14 cellular contexts compared by ENCODE assay signal in the genomic region with DNA sequence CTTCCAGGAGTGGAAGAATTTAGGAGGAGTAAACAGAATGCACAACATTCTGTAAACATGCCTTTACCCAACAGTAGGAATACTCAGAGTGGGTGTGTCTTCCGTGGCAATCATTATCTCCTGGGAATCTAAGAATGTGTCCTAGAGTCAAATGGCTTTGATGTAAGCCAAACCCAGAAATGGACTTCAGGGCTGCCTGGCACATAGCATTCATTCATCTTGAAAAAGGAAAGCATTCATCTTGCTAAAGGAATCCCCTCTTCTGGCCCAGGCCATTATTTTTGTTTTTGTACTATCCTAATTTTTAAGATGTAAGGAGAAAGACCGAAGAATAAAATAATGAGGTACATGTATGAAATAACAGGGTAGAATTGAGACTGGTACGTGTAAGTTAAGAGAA. TPM values are rescaled to one million over a fixed set of nuclear protein-coding genes. Genes with fewer than 3 reads are reported as not detected.
DNase-seq lines count a peak whose midpoint lies in the region; ATAC-seq, FAIRE-seq and TF ChIP-seq lines count a peak whose summit lies in the region.
"Not testable (repeated sequence)": the region's sequence is repeated elsewhere in the genome, so short reads cannot be mapped to it uniquely, and the experiment has no call there.
"Had no signal": no experiment of that assay in that cellular context is flagged by ENCODE, and none has a peak within 500 bp of the region (broad histone marks: within the 10 kb centered on the region; RNA-seq: fewer than 3 reads in every experiment).

No MANE protein-coding gene starts in this region.

- H3F3A ChIP-seq in PC-3 (ENCODE audit: low read length, unreplicated experiment): not testable (repeated sequence)

- not testable (repeated sequence) for H3K27me3 ChIP-seq in PC-3 (ENCODE audit: low read length); RWPE2 (ENCODE audit: insufficient read depth, poor library complexity, severe bottlenecking); trophoblast cell (ENCODE audit: insufficient read depth, low read length)

- H3K4me2 ChIP-seq in A549: peak overlapping the region; percentile 61
- H3K4me2 ChIP-seq in PC-3 (ENCODE audit: low read length): peak overlapping the region; percentile 51; the same call in 1 of the 2 replicates
- not testable (repeated sequence) for H3K4me2 ChIP-seq in trophoblast cell (ENCODE audit: low read length)

- H3K4me1 ChIP-seq in A549 (peaks cover 43% of the 10 kb centered on the region), PC-3 (ENCODE audit: insufficient read depth, low read length) (peaks cover 22% of the 10 kb centered on the region), RWPE2 (ENCODE audit: insufficient read depth, poor library complexity, severe bottlenecking) (peaks cover 32% of the 10 kb centered on the region)
- not testable (repeated sequence) for H3K4me1 ChIP-seq in mesodermal cell (ENCODE audit: control insufficient read depth, insufficient read depth, low read length, poor library complexity, severe bottlenecking); trophoblast cell (ENCODE audit: control insufficient read depth in 1 of 2, insufficient read depth in 2 of 2, low read length in 2 of 2)

- not testable (repeated sequence) for H3K14ac ChIP-seq in trophoblast cell (ENCODE audit: low read length)

- H3K36me3 ChIP-seq in PC-3 (ENCODE audit: low read depth, low read length); RWPE2 (ENCODE audit: low read depth); mesodermal cell (ENCODE audit: control insufficient read depth, insufficient read depth, low read length); trophoblast cell (ENCODE audit: control insufficient read depth in 1 of 2, insufficient read depth in 2 of 2, low read length in 2 of 2): not testable (repeated sequence)

- not testable (repeated sequence) for H3K9me3 Mint-ChIP-seq in Calu3 (ENCODE audit: low read depth, unreplicated experiment); HFFc6; MCF 10A (ENCODE audit: unreplicated experiment)

- FAIRE-seq in A549 (lab: Jason Lieb, UNC): not testable (repeated sequence)

- not testable (repeated sequence) for H3K79me1 ChIP-seq in trophoblast cell (ENCODE audit: low read length)

- H4K8ac ChIP-seq in trophoblast cell (ENCODE audit: low read depth, low read length): not testable (repeated sequence)

- H3K36me3 Mint-ChIP-seq in Calu3 (ENCODE audit: insufficient read depth, unreplicated experiment); MCF 10A (ENCODE audit: insufficient read depth, unreplicated experiment): not testable (repeated sequence)
- peaks cover 23% of the 10 kb centered on the region for H3K36me3 Mint-ChIP-seq in HFFc6 (ENCODE audit: low read depth)

- H2AFZ ChIP-seq in PC-3 (ENCODE audit: low read length); trophoblast cell (ENCODE audit: insufficient read depth, low read length, poor library complexity): not testable (repeated sequence)

- DNase-seq in A549 (ENCODE audit: low read depth in 1 of 2, low spot score in 1 of 2): peak in 1 of 2 experiments; percentile 23
- DNase-seq in Calu3; HFFc6; PC-3; RWPE2 (ENCODE audit: low spot score); MCF 10A (ENCODE audit: unreplicated experiment): not testable (repeated sequence)
- peak; percentile 7 to 61 for DNase-seq in trophoblast cell

- not testable (repeated sequence) for H3K4ac ChIP-seq in trophoblast cell (ENCODE audit: low read depth, low read length)

- not testable (repeated sequence) for H4K20me1 ChIP-seq in PC-3 (ENCODE audit: low read length)

- not testable (repeated sequence) for H3K4me3 ChIP-seq in A549; PC-3 (ENCODE audit: low read length); RWPE2 (ENCODE audit: severe bottlenecking); mesodermal cell (ENCODE audit: extremely low read depth, insufficient read depth, low read length, poor library complexity, severe bottlenecking); trophoblast cell (ENCODE audit: low read depth, low read length)

- CTCF ChIA-PET in A549 (lab: Yijun Ruan, JAX); Calu3 (lab: Charles Lee); PC-3 (lab: Charles Lee); MCF 10A (lab: Yijun Ruan, JAX): not testable (repeated sequence)

- BruUV-seq in Calu3 (replicated peaks; lab: Mats Ljungman, UMichigan); MCF 10A (replicated peaks; lab: Mats Ljungman, UMichigan): not testable (repeated sequence)
- TSS peak; percentile 55 for BruUV-seq in PC-3 (replicated peaks; lab: Mats Ljungman, UMichigan)

- TF ChIP-seq RAD21 in A549 (conservative IDR thresholded peaks at IDR 0.05 in 1 of 2, IDR thresholded peaks at IDR 0.05 in 1 of 2): not testable (repeated sequence)

- H2BK12ac ChIP-seq in trophoblast cell (ENCODE audit: low read length): not testable (repeated sequence)

- not testable (repeated sequence) for H3K18ac ChIP-seq in trophoblast cell (ENCODE audit: low read length)

- not testable (repeated sequence) for H3K9ac ChIP-seq in PC-3 (ENCODE audit: low read length); trophoblast cell (ENCODE audit: low read length)

- H2BK5ac ChIP-seq in trophoblast cell (ENCODE audit: low read depth, low read length, poor library complexity): not testable (repeated sequence)

- not testable (repeated sequence) for H3K4me3 Mint-ChIP-seq in Calu3 (ENCODE audit: low read depth, unreplicated experiment); HFFc6; MCF 10A (ENCODE audit: unreplicated experiment)

- POLR2A ChIA-PET in A549 (lab: Yijun Ruan, JAX); MCF 10A (lab: Yijun Ruan, JAX): not testable (repeated sequence)
- POLR2A ChIA-PET in PC-3 (lab: Charles Lee; ENCODE audit: unreplicated experiment): interaction anchor here (0.7 kb wide), 1 partner anchor 465 kb away, joined by 3 read pairs; no protein-coding TSS in a partner anchor

- intact Hi-C loops in Calu3 (cut with micrococcal nuclease; ENCODE audit: unreplicated experiment); PC-3 (cut with micrococcal nuclease); MCF 10A (cut with micrococcal nuclease): not testable (repeated sequence)

- H4K12ac ChIP-seq in trophoblast cell (ENCODE audit: low read depth, low read length): not testable (repeated sequence)

- H3K4me1 Mint-ChIP-seq in Calu3 (ENCODE audit: low read depth, unreplicated experiment) (peaks cover 50% of the 10 kb centered on the region), HFFc6 (ENCODE audit: low read depth) (peaks cover 68% of the 10 kb centered on the region), MCF 10A (ENCODE audit: insufficient read depth, unreplicated experiment) (peaks cover 31% of the 10 kb centered on the region)

- H2AK5ac ChIP-seq in trophoblast cell (ENCODE audit: low read length): not testable (repeated sequence)

- not testable (repeated sequence) for H3K9me3 ChIP-seq in A549; PC-3 (ENCODE audit: low read length); RWPE2 (ENCODE audit: severe bottlenecking); mesodermal cell (ENCODE audit: control insufficient read depth, low read length); trophoblast cell (ENCODE audit: insufficient read depth, low read depth, low read length)

- H3K27ac ChIP-seq in A549: peak overlapping the region; percentile 67 to 82; a peak in 5 of 6 replicates
- H3K27ac ChIP-seq in PC-3 (ENCODE audit: low read length): peak overlapping the region; percentile 74
- peak overlapping the region; percentile 83 for H3K27ac ChIP-seq in RWPE2 (ENCODE audit: poor library complexity, severe bottlenecking)
- H3K27ac ChIP-seq in mesodermal cell (ENCODE audit: low read depth, low read length, severe bottlenecking): peak overlapping the region; percentile 74
- not testable (repeated sequence) for H3K27ac ChIP-seq in trophoblast cell (ENCODE audit: low read depth, low read length)

- not testable (repeated sequence) for H3K27me3 Mint-ChIP-seq in Calu3 (ENCODE audit: unreplicated experiment); HFFc6 (ENCODE audit: insufficient read depth); MCF 10A (ENCODE audit: insufficient read depth, unreplicated experiment)

- H3K27ac Mint-ChIP-seq in Calu3 (ENCODE audit: unreplicated experiment): peak overlapping the region; percentile 32
- H3K27ac Mint-ChIP-seq in HFFc6: peak overlapping the region; percentile 68
- peak overlapping the region; percentile 55 for H3K27ac Mint-ChIP-seq in MCF 10A (ENCODE audit: low read depth, unreplicated experiment)

- H3K79me2 ChIP-seq in PC-3 (ENCODE audit: low read length); trophoblast cell (ENCODE audit: control insufficient read depth, insufficient read depth, low read length, poor library complexity): not testable (repeated sequence)

- H2BK120ac ChIP-seq in trophoblast cell (ENCODE audit: insufficient read depth, low read length, poor library complexity): not testable (repeated sequence)

- ATAC-seq in A549; PC-3; RWPE2 (ENCODE audit: low read depth): not testable (repeated sequence)

- TF ChIP-seq POLR2A in A549 (IDR thresholded peaks at IDR 0.05; ENCODE audit: low read length): not testable (repeated sequence)

- not testable (repeated sequence) for H3K23ac ChIP-seq in trophoblast cell (ENCODE audit: low read length)

- TF ChIP-seq EP300 in A549 (IDR thresholded peaks at IDR 0.05): not testable (repeated sequence)

- not testable (repeated sequence) for H3K9me2 ChIP-seq in PC-3 (replicated peaks; ENCODE audit: low read length)

- TF ChIP-seq CTCF in A549 (IDR thresholded peaks at IDR 0.05); Calu3 (IDR thresholded peaks at IDR 0.05; ENCODE audit: unreplicated experiment); HFFc6 (IDR thresholded peaks at IDR 0.05); PC-3 (conservative IDR thresholded peaks at IDR 0.05; ENCODE audit: low read depth, low read length); RWPE2 (IDR thresholded peaks at IDR 0.05; ENCODE audit: poor library complexity, severe bottlenecking); MCF 10A (IDR thresholded peaks at IDR 0.05; ENCODE audit: unreplicated experiment): not testable (repeated sequence)

- 24% methylated on average over 3 of the region's 3 CpGs for WGBS in A549 (ENCODE audit: missing lambda C conversion rate)
- WGBS in mesodermal cell (ENCODE audit: insufficient coverage in 2 of 2), 2 experiments: no CpG with 5 or more reads among the region's 3 CpGs
- no CpG with 5 or more reads among the region's 3 CpGs for WGBS in trophoblast cell (ENCODE audit: extremely low coverage, insufficient coverage, insufficient read length)

- not testable (repeated sequence) for H4K91ac ChIP-seq in trophoblast cell (ENCODE audit: low read depth, low read length)

RNA-seq across cellular contexts. Expression of a gene that starts 23.2 kb away (rescaled TPM):
- polyA plus RNA-seq in A549 (2011; rRNA removed): 0.26 and 0.29 TPM in 2 replicates
- 0.25 TPM in 2 replicates for polyA plus RNA-seq in A549 (2012; cell fraction: cytosol; rRNA removed)
- polyA plus RNA-seq in A549 (2012; cell fraction: nucleus; rRNA removed): 0.28 and 0.29 TPM in 2 replicates
- 0.35 to 0.39 TPM (median 0.36 TPM) in 3 replicates for polyA plus RNA-seq in A549 (2017; fragmentation: RNase III; extraction: RNeasy Plus Mini Kit Qiagen cat#74134 plus additional on column Dnase treatment)
- 0.17 and 0.49 TPM in 2 replicates for polyA minus RNA-seq in A549 (2011; rRNA and poly(A)+ RNA removed)
- total RNA-seq in Calu3 (2022): not detected in 2 replicates
- total RNA-seq in HFFc6 (2021; fragmentation: NEBNext Ultra II Directional; extraction: Animal tissue kit (Norgen Biotek cat#: 25700)): 10 to 100 TPM; 23.3 to 58.7 (median 55.4) TPM
- total RNA-seq in PC-3 (2014; rRNA removed): not detected in 2 replicates
- not detected in 2 replicates for total RNA-seq in MCF 10A (2022)
- 0.63 TPM for polyA plus RNA-seq in mesodermal cell (2013, experiment 1 of 2)
- 0.81 TPM for polyA plus RNA-seq in mesodermal cell (2013, experiment 2 of 2)
- polyA plus RNA-seq in trophoblast cell (2013): 0.03 TPM in 1 of 2 replicates, not detected in the other
- total RNA-seq: A673; CD4-positive, alpha-beta memory T cell; CD4-positive, CD25-positive, alpha-beta regulatory T cell; CD8-positive, alpha-beta memory T cell; GM12878 had no signal
- polyA plus RNA-seq: CD14-positive monocyte; CD4-positive, alpha-beta memory T cell; CD4-positive, CD25-positive, alpha-beta regulatory T cell; CD8-positive, alpha-beta memory T cell had no signal

RNA-seq across cellular contexts. Expression of a gene that starts 42.3 kb away (rescaled TPM):
- polyA plus RNA-seq in A549 (2011; rRNA removed) (0.52 and 0.56 TPM in 2 replicates), A549 (2017; fragmentation: RNase III; extraction: RNeasy Plus Mini Kit Qiagen cat#74134 plus additional on column Dnase treatment) (0.58 to 1.0 TPM (median 0.78 TPM) in 3 replicates)
- 0.30 and 0.32 TPM in 2 replicates for polyA plus RNA-seq in A549 (2012; cell fraction: cytosol; rRNA removed)
- polyA plus RNA-seq in A549 (2012; cell fraction: nucleus; rRNA removed): 0.27 and 0.66 TPM in 2 replicates
- 0.17 and 0.44 TPM in 2 replicates for polyA minus RNA-seq in A549 (2011; rRNA and poly(A)+ RNA removed)
- total RNA-seq in Calu3 (2022) (11.2 and 11.9 TPM in 2 replicates), PC-3 (2014; rRNA removed) (not detected in 2 replicates), MCF 10A (2022) (3.9 and 14.0 TPM in 2 replicates)
- under 1 TPM in 5 of 6 experiments, not detected in 1; 0.43 to 0.70 (median 0.53) TPM for total RNA-seq in HFFc6 (2021; fragmentation: NEBNext Ultra II Directional; extraction: Animal tissue kit (Norgen Biotek cat#: 25700))
- polyA plus RNA-seq in mesodermal cell (2013, experiment 1 of 2): 3.4 TPM
- 3.3 TPM for polyA plus RNA-seq in mesodermal cell (2013, experiment 2 of 2)
- 0.18 and 0.19 TPM in 2 replicates for polyA plus RNA-seq in trophoblast cell (2013)
- total RNA-seq: A673; CD4-positive, alpha-beta memory T cell; CD8-positive, alpha-beta memory T cell; GM12878 had no signal
- polyA plus RNA-seq: CD14-positive monocyte; CD4-positive, alpha-beta memory T cell; CD4-positive, CD25-positive, alpha-beta regulatory T cell; CD8-positive, alpha-beta memory T cell; GM12878 had no signal

Comparison
In these comparisons a context has a peak if more than half of its experiments do, and no peak if none do; other contexts are left out.
1. RNA of a gene that starts 23.2 kb away (total RNA-seq): 23.3 to 58.7 TPM in HFFc6; not detected in Calu3, not detected in PC-3 and not detected in MCF 10A; every median in the first group is over 10 times any median in the second.
2. Peak in every context shown above with its lines, with median percentiles within 50 percentile points of each other: H3K27ac Mint-ChIP-seq.